ENCODE assay signal across 20 cellular contexts in genomic region chr12:104025771-104026170, GRCh38. TPM values are rescaled to one million over a fixed set of nuclear protein-coding genes. Genes with fewer than 3 reads are reported as not detected.
A peak's percentile ranks its signal among the peaks of the same experiment; 100 is the strongest.
DNase-seq lines count a peak whose midpoint lies in the region; ATAC-seq, FAIRE-seq and TF ChIP-seq lines count a peak whose summit lies in the region.
"Had no signal": no experiment of that assay in that cellular context is flagged by ENCODE, and none has a peak within 500 bp of the region (broad histone marks: within the 10 kb centered on the region; RNA-seq: fewer than 3 reads in every experiment).

No MANE protein-coding gene starts in this region.

- in situ Hi-C loops in GM23248 (cut with MboI) = no loop called here

- intact Hi-C loops in PC-3 (cut with micrococcal nuclease) = no loop called here

- CTCF ChIA-PET in PC-3 (lab: Charles Lee) = no interaction called here

- FAIRE-seq in bronchial epithelial cell (lab: Jason Lieb, UNC) = no peak
- FAIRE-seq: GM12878, GM19239 had no signal

- H3K9ac ChIP-seq in GM23248 (no peak overlapping the region), PC-3 (ENCODE audit: low read length) (no peak overlapping the region)

- H3K4me1 ChIP-seq in GM23248 (ENCODE audit: insufficient read depth) = no peaks in the 10 kb centered on the region
- peaks cover 7% of the 10 kb centered on the region; the same call in 1 of the 2 replicates for H3K4me1 ChIP-seq in PC-3 (ENCODE audit: insufficient read depth, low read length)
- peaks cover 0 to 6% of the 10 kb centered on the region in 2 donors for H3K4me1 ChIP-seq in right atrium auricular region

- H3K4me3 Mint-ChIP-seq in activated T-cell treated with anti-CD3 and anti-CD28 coated beads, Interleukin-2, amount 50 U/mL, for 72 hours = no peak overlapping the region
- H3K4me3 Mint-ChIP-seq: CD4-positive, alpha-beta memory T cell; GM23338; H9; HFFc6 had no signal

- H3K4me3 ChIP-seq in GM23248 (no peak overlapping the region), PC-3 (ENCODE audit: low read length) (no peak overlapping the region), bronchial epithelial cell (ENCODE audit: low read depth, low read length) (no peak overlapping the region), right atrium auricular region (no peak overlapping the region)
- H3K4me3 ChIP-seq: GM12878, GM23338 had no signal

- H3K27ac Mint-ChIP-seq in activated T-cell treated with anti-CD3 and anti-CD28 coated beads, Interleukin-2, amount 50 U/mL, for 72 hours = no peak overlapping the region
- H3K27ac Mint-ChIP-seq: CD4-positive, alpha-beta memory T cell; GM23338; H9; HFFc6 had no signal

- WGBS in GM23248 (ENCODE audit: low coverage in 1 of 2, low lambda C conversion rate in 2 of 2, missing lambda C conversion rate in 2 of 2), 2 experiments = 93 to 94% methylated on average over 2 of the region's 2 CpGs

- no peaks in the 10 kb centered on the region for H3K79me2 ChIP-seq in GM23248 (ENCODE audit: insufficient read depth)
- no peaks in the 10 kb centered on the region for H3K79me2 ChIP-seq in PC-3 (ENCODE audit: low read length)

- peak; percentile 4 for DNase-seq in GM23248
- DNase-seq in PC-3 = peak; percentile 70
- DNase-seq in bronchial epithelial cell (ENCODE audit: low read depth) = peak; percentile 72
- DNase-seq in kidney tubule cell (ENCODE audit: low spot score) = peak; percentile 31
- no peak for DNase-seq in NCI-H69 (lab: John Stamatoyannopoulos, UW)
- no peak for DNase-seq in right atrium auricular region (ENCODE audit: low spot score)
- DNase-seq in activated T-cell treated with anti-CD3 and anti-CD28 coated beads, Interleukin-2, amount 50 U/mL, for 72 hours = no peak
- DNase-seq: C1 segment of cervical spinal cord; Calu3; CD4-positive, alpha-beta memory T cell; COR-L47; DMS53; DMS79 treated with DMSO at 0.1 percent for 48 hours; GDM1; H9; HFFc6 had no signal

- no peak overlapping the region for H3K4me2 ChIP-seq in GM23248 (ENCODE audit: unreplicated experiment)
- H3K4me2 ChIP-seq in PC-3 (ENCODE audit: low read length) = no peak overlapping the region
- H3K4me2 ChIP-seq: GM23338 had no signal

- peak; percentile 63 for ATAC-seq in PC-3
- ATAC-seq in activated T-cell treated with anti-CD3 and anti-CD28 coated beads, Interleukin-2, amount 50 U/mL, for 72 hours (replicated peaks in 1 of 2) = no peak
- ATAC-seq: GM12878, GM23338 had no signal

- H2AFZ ChIP-seq in GM23248 (no peak overlapping the region), PC-3 (ENCODE audit: low read length) (no peak overlapping the region)
- H2AFZ ChIP-seq: GM23338 had no signal

- H3K9me2 ChIP-seq in GM23248 (ENCODE audit: insufficient read depth) (no peaks in the 10 kb centered on the region), PC-3 (replicated peaks; ENCODE audit: low read length) (no peaks in the 10 kb centered on the region)

- H4K20me1 ChIP-seq in GM23248 (ENCODE audit: insufficient read depth) (no peaks in the 10 kb centered on the region), PC-3 (ENCODE audit: low read length) (no peaks in the 10 kb centered on the region)

- POLR2A ChIA-PET in PC-3 (lab: Charles Lee; ENCODE audit: unreplicated experiment) = no interaction called here

- TF ChIP-seq CTCF in PC-3 (conservative IDR thresholded peaks at IDR 0.05; ENCODE audit: low read depth, low read length) (no peak), bronchial epithelial cell (IDR thresholded peaks at IDR 0.05; ENCODE audit: insufficient read depth, low read length, severe bottlenecking) (no peak), right atrium auricular region (IDR thresholded peaks at IDR 0.05) (no peak)

- no TSS peak for BruUV-seq in PC-3 (replicated peaks; lab: Mats Ljungman, UMichigan)

- no peaks in the 10 kb centered on the region for H3K9me3 Mint-ChIP-seq in activated T-cell treated with anti-CD3 and anti-CD28 coated beads, Interleukin-2, amount 50 U/mL, for 72 hours
- H3K9me3 Mint-ChIP-seq: HFFc6 had no signal

- H3K27me3 ChIP-seq in GM23248 (replicated peaks; ENCODE audit: insufficient read depth) (no peaks in the 10 kb centered on the region), PC-3 (ENCODE audit: low read length) (no peaks in the 10 kb centered on the region), bronchial epithelial cell (ENCODE audit: control insufficient read depth, insufficient read depth, low read length) (no peaks in the 10 kb centered on the region), right atrium auricular region (no peaks in the 10 kb centered on the region)

- no peaks in the 10 kb centered on the region for H3K9me3 ChIP-seq in GM23248 (ENCODE audit: low read depth)
- H3K9me3 ChIP-seq in PC-3 (ENCODE audit: low read length) = 0 out of 2 replicates have a peak, but pooled peaks cover 3% of the 10 kb centered on the region
- H3K9me3 ChIP-seq in right atrium auricular region = peaks cover 0 to 4% of the 10 kb centered on the region in 2 donors

- H3K4me1 Mint-ChIP-seq in activated T-cell treated with anti-CD3 and anti-CD28 coated beads, Interleukin-2, amount 50 U/mL, for 72 hours (ENCODE audit: low read depth) = no peaks in the 10 kb centered on the region
- H3K4me1 Mint-ChIP-seq: CD4-positive, alpha-beta memory T cell; GM23338; H9 had no signal

- H3K36me3 ChIP-seq in GM23248 (ENCODE audit: low read depth) (no peaks in the 10 kb centered on the region), PC-3 (ENCODE audit: low read depth, low read length) (no peaks in the 10 kb centered on the region), bronchial epithelial cell (ENCODE audit: control insufficient read depth, insufficient read depth, low read length) (no peaks in the 10 kb centered on the region), right atrium auricular region (no peaks in the 10 kb centered on the region)

- H3K36me3 Mint-ChIP-seq in activated T-cell treated with anti-CD3 and anti-CD28 coated beads, Interleukin-2, amount 50 U/mL, for 72 hours (ENCODE audit: insufficient read depth in 2 of 2) = peaks cover 0 to 2% of the 10 kb centered on the region in 2 donors
- H3K36me3 Mint-ChIP-seq: CD4-positive, alpha-beta memory T cell had no signal

- H3K27me3 Mint-ChIP-seq in activated T-cell treated with anti-CD3 and anti-CD28 coated beads, Interleukin-2, amount 50 U/mL, for 72 hours (ENCODE audit: low read depth) = peaks cover 34% of the 10 kb centered on the region

- H3K27ac ChIP-seq in GM23248 (no peak overlapping the region), PC-3 (ENCODE audit: low read length) (no peak overlapping the region), right atrium auricular region (no peak overlapping the region)

- H3F3A ChIP-seq in GM23248 (ENCODE audit: insufficient read depth) (no peaks in the 10 kb centered on the region), PC-3 (ENCODE audit: low read length, unreplicated experiment) (no peaks in the 10 kb centered on the region)

RNA-seq across cellular contexts. Expression of gene GLT8D2, which starts 24.2 kb away (rescaled TPM):
- 58.6 and 63.2 TPM in 2 replicates for total RNA-seq in GM23248 (2014; rRNA removed; shearing (Covaris generic))
- polyA plus RNA-seq in GM23248 (2016; fragmentation: Nextera tagmentation; extraction: Ambion mirVana) = 94.5 and 99.2 TPM in 2 replicates
- total RNA-seq in PC-3 (2014; rRNA removed) (1.6 TPM in 2 replicates), bronchial epithelial cell (1.0 and 1.3 TPM in 2 replicates), right atrium auricular region (1 to 10 TPM; 5.6 to 9.9 TPM)
- total RNA-seq in activated T-cell treated with anti-CD3 and anti-CD28 coated beads, Interleukin-2, amount 50 U/mL, for 72 hours = under 1 TPM; 0.23 to 0.36 TPM
- total RNA-seq: A673; Calu3; CD4-positive, alpha-beta memory T cell had no signal

RNA-seq across cellular contexts. Expression of gene HCFC2, which starts 38.6 kb away (rescaled TPM):
- total RNA-seq in GM23248 (2014; rRNA removed; shearing (Covaris generic)) = 24.0 and 26.8 TPM in 2 replicates
- polyA plus RNA-seq in GM23248 (2016; fragmentation: Nextera tagmentation; extraction: Ambion mirVana) = 16.6 and 16.9 TPM in 2 replicates
- 7.8 and 10.7 TPM in 2 replicates for total RNA-seq in PC-3 (2014; rRNA removed)
- total RNA-seq in bronchial epithelial cell = 7.6 and 8.7 TPM in 2 replicates
- total RNA-seq in right atrium auricular region = 1 to 10 TPM; 6.4 to 8.1 TPM
- 10 to 100 TPM; 11.0 TPM for total RNA-seq in activated T-cell treated with anti-CD3 and anti-CD28 coated beads, Interleukin-2, amount 50 U/mL, for 72 hours

Comparison
In these comparisons a context has a peak if more than half of its experiments do, and no peak if none do; other contexts are left out.
1. DNase-seq: peak in GM23248 (single experiment), PC-3 (single experiment), bronchial epithelial cell (single experiment) and kidney tubule cell (single experiment); none in NCI-H69 (single experiment), right atrium auricular region (single experiment) and activated T-cell treated with anti-CD3 and anti-CD28 coated beads, Interleukin-2, amount 50 U/mL, for 72 hours (0 of 2).